In genomic region chr4:105895609-105896460, GRCh38 we compare ENCODE assay signal across 8 cellular contexts. TPM values are rescaled to one million over a fixed set of nuclear protein-coding genes. Genes with fewer than 3 reads are reported as not detected.
DNase-seq lines count a peak whose midpoint lies in the region; ATAC-seq and TF ChIP-seq lines count a peak whose summit lies in the region.

No MANE protein-coding gene starts in this region.

- peak; percentile 29 for TF ChIP-seq CTCF in GM06990 (IDR thresholded peaks at IDR 0.05; ENCODE audit: insufficient read depth, low read length, poor library complexity, severe bottlenecking)
- TF ChIP-seq CTCF in astrocyte of the cerebellum (IDR thresholded peaks at IDR 0.05; ENCODE audit: low read depth, low read length, missing control alignments): no peak
- TF ChIP-seq CTCF in kidney epithelial cell (IDR thresholded peaks at IDR 0.05; ENCODE audit: insufficient read depth, low read length, poor library complexity, severe bottlenecking): peak; percentile 20

- H3K27me3 Mint-ChIP-seq in stimulated activated naive CD8-positive, alpha-beta T cell treated with anti-CD3 and anti-CD28 coated beads, Interleukin-15, amount 100 ng/mL, for 72 hours: peaks cover 82% of the 10 kb centered on the region

- H3K4me1 Mint-ChIP-seq in stimulated activated naive CD8-positive, alpha-beta T cell treated with anti-CD3 and anti-CD28 coated beads, Interleukin-15, amount 100 ng/mL, for 72 hours: peaks cover 12% of the 10 kb centered on the region

- H3K4me3 ChIP-seq in GM06990 (replicated peaks; ENCODE audit: low read depth, low read length) (peak overlapping the region; percentile 72), astrocyte of the cerebellum (ENCODE audit: low read depth, low read length) (peak overlapping the region; percentile 38), kidney epithelial cell (ENCODE audit: low read depth, low read length) (peak overlapping the region; percentile 49)

- in situ Hi-C loops in astrocyte of the cerebellum (cut with HindIII; ENCODE audit: low sequenced_read_pairs): no loop called here

- ATAC-seq in GM21381 (IDR thresholded peaks at IDR 0.05; ENCODE audit: unreplicated experiment): peak; percentile 40
- peak; percentile 67 for ATAC-seq in stimulated activated naive CD8-positive, alpha-beta T cell treated with anti-CD3 and anti-CD28 coated beads, Interleukin-15, amount 100 ng/mL, for 72 hours

- H3K4me3 Mint-ChIP-seq in stimulated activated naive CD8-positive, alpha-beta T cell treated with anti-CD3 and anti-CD28 coated beads, Interleukin-15, amount 100 ng/mL, for 72 hours: peak overlapping the region; percentile 74 to 76

- H3K36me3 ChIP-seq in GM06990 (ENCODE audit: control insufficient read depth, insufficient read depth, low read length) (no peaks in the 10 kb centered on the region), kidney epithelial cell (ENCODE audit: control insufficient read depth, insufficient read depth, low read length) (no peaks in the 10 kb centered on the region)

- H3K27me3 ChIP-seq in GM06990 (replicated peaks; ENCODE audit: control insufficient read depth, insufficient read depth, low read length) (no peaks in the 10 kb centered on the region), kidney epithelial cell (ENCODE audit: control insufficient read depth, insufficient read depth, low read length) (peaks cover 27% of the 10 kb centered on the region)

- no peaks in the 10 kb centered on the region for H3K9me3 Mint-ChIP-seq in stimulated activated naive CD8-positive, alpha-beta T cell treated with anti-CD3 and anti-CD28 coated beads, Interleukin-15, amount 100 ng/mL, for 72 hours

- peak overlapping the region in 1 of 2 donors; percentile 64 for H3K27ac Mint-ChIP-seq in stimulated activated naive CD8-positive, alpha-beta T cell treated with anti-CD3 and anti-CD28 coated beads, Interleukin-15, amount 100 ng/mL, for 72 hours

- DNase-seq in GM06990 (ENCODE audit: extremely low read depth, insufficient read length): peak; percentile 77
- DNase-seq in HuH-7 (ENCODE audit: low spot score): peak; percentile 32
- DNase-seq in astrocyte of the cerebellum (ENCODE audit: low read depth): no peak
- no peak for DNase-seq in kidney epithelial cell (ENCODE audit: low read depth)
- DNase-seq in stimulated activated naive CD8-positive, alpha-beta T cell treated with anti-CD3 and anti-CD28 coated beads, Interleukin-15, amount 100 ng/mL, for 72 hours: peak; percentile 12 to 25
- no peak for DNase-seq in midbrain (lab: John Stamatoyannopoulos, UW)
- no peak for DNase-seq in foreskin melanocyte

RNA-seq across cellular contexts. Expression of gene NPNT, which starts 0.6 kb away (rescaled TPM):
- 4.6 and 7.3 TPM in 2 replicates for total RNA-seq in kidney epithelial cell

Comparison
In these comparisons a context has a peak if more than half of its experiments do, and no peak if none do; other contexts are left out.
1. DNase-seq: peak in GM06990 (single experiment), HuH-7 (single experiment) and stimulated activated naive CD8-positive, alpha-beta T cell treated with anti-CD3 and anti-CD28 coated beads, Interleukin-15, amount 100 ng/mL, for 72 hours (2 of 2); none in astrocyte of the cerebellum (single experiment), kidney epithelial cell (single experiment), midbrain (single experiment) and foreskin melanocyte (single experiment).
2. Peak in every context shown above with its lines, with median percentiles within 50 percentile points of each other: H3K4me3 ChIP-seq.